In the genomic region with DNA sequence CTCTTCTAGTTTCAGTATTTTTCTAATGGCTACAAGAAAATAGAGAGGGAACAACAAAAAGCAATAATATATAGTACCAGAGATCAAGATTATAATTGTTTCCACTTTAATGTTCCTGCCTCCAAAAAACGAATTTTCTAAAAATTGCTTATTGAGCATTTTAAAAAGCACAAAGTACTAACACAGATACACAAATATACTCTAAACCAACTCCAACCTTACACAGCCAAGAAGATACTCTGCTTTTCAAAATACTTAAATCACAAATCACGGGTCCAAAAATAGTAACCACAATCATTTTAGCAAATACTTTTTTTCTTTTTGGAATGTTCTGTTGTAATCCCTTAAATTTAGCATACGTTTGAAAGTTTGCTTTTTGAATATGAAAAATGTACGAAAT, we compare ENCODE assay signal across 8 cellular contexts. TPM values are rescaled to one million over a fixed set of nuclear protein-coding genes. Genes with fewer than 3 reads are reported as not detected.
DNase-seq lines count a peak whose midpoint lies in the region; ATAC-seq and TF ChIP-seq lines count a peak whose summit lies in the region.
"Had no signal": no experiment of that assay in that cellular context is flagged by ENCODE, and none has a peak within 500 bp of the region (broad histone marks: within the 10 kb centered on the region; RNA-seq: fewer than 3 reads in every experiment).

No MANE protein-coding gene starts in this region.

- intact Hi-C loops in activated CD8-positive, alpha-beta T cell treated with anti-CD3 and anti-CD28 coated beads for 36 hours (cut with micrococcal nuclease), result loop anchor here (5.0 kb wide), 2 partner anchors 91 to 94 kb away; partner anchors contain the start of genes GXYLT1, PPHLN1 and ZCRB1
- intact Hi-C loops in mucosa of descending colon (cut with DNase I, micrococcal nuclease), result no loop called here

- TF ChIP-seq CTCF in GM12865 (IDR thresholded peaks at IDR 0.05; ENCODE audit: insufficient read depth, low read depth, low read length, missing control alignments) (no peak), smooth muscle cell (IDR thresholded peaks at IDR 0.05; ENCODE audit: borderline replicate concordance, insufficient read depth, poor library complexity, severe bottlenecking) (no peak), mucosa of descending colon (IDR thresholded peaks at IDR 0.05) (no peak)
- no peak for TF ChIP-seq CTCF in activated CD8-positive, alpha-beta T cell treated with anti-CD3 and anti-CD28 coated beads for 36 hours (IDR thresholded peaks at IDR 0.05)

- no peak overlapping the region for H3K27ac ChIP-seq in smooth muscle cell (ENCODE audit: low read depth)

- H3K36me3 ChIP-seq in smooth muscle cell (ENCODE audit: low read depth) (no peaks in the 10 kb centered on the region), mucosa of descending colon (ENCODE audit: low read depth) (no peaks in the 10 kb centered on the region)

- H3K4me2 ChIP-seq in smooth muscle cell, result peak overlapping the region; percentile 93

- peaks cover 24% of the 10 kb centered on the region for H3K36me3 Mint-ChIP-seq in activated CD8-positive, alpha-beta T cell treated with anti-CD3 and anti-CD28 coated beads for 36 hours (ENCODE audit: low read depth)

- CTCF ChIA-PET in activated CD8-positive, alpha-beta T cell treated with anti-CD3 and anti-CD28 coated beads for 36 hours (lab: Charles Lee), result interaction anchor here (0.9 to 1.0 kb wide), 2 partner anchors 91 to 110 kb away, joined by 3 to 4 read pairs; partner anchors contain the start of gene GXYLT1

- peak overlapping the region; percentile 16 for H3K27ac Mint-ChIP-seq in activated CD8-positive, alpha-beta T cell treated with anti-CD3 and anti-CD28 coated beads for 36 hours

- no peaks in the 10 kb centered on the region for H3F3A ChIP-seq in smooth muscle cell (ENCODE audit: low read depth)

- no peak overlapping the region for H3K9ac ChIP-seq in smooth muscle cell (ENCODE audit: low read depth)

- peak overlapping the region; percentile 45 for H3K4me3 Mint-ChIP-seq in activated CD8-positive, alpha-beta T cell treated with anti-CD3 and anti-CD28 coated beads for 36 hours

- H3K27me3 Mint-ChIP-seq in activated CD8-positive, alpha-beta T cell treated with anti-CD3 and anti-CD28 coated beads for 36 hours, result no peaks in the 10 kb centered on the region

- H4K20me1 ChIP-seq in smooth muscle cell (ENCODE audit: low read depth), result peaks cover 52% of the 10 kb centered on the region

- no peak for DNase-seq in GM12865 (ENCODE audit: low read depth)
- no peak for DNase-seq in activated CD8-positive, alpha-beta T cell treated with anti-CD3 and anti-CD28 coated beads for 36 hours
- DNase-seq in hepatic stellate cell (ENCODE audit: low spot score), result peak; percentile 26
- no peak for DNase-seq in smooth muscle cell (lab: John Stamatoyannopoulos, UW; ENCODE audit: unreplicated experiment)
- no peak for DNase-seq in kidney glomerular epithelial cell (lab: John Stamatoyannopoulos, UW)
- no peak for DNase-seq in NCI-H2171 treated with DMSO at 0.1 percent for 48 hours (lab: John Stamatoyannopoulos, UW)
- DNase-seq in mucosa of descending colon, result no peak
- DNase-seq: NCI-H2227 treated with DMSO at 0.1 percent for 48 hours had no signal

- H3K27me3 ChIP-seq in smooth muscle cell (ENCODE audit: low read depth), result no peaks in the 10 kb centered on the region

- no peak overlapping the region for H2AFZ ChIP-seq in smooth muscle cell (ENCODE audit: low read depth)

- no peak for ATAC-seq in activated CD8-positive, alpha-beta T cell treated with anti-CD3 and anti-CD28 coated beads for 36 hours
- ATAC-seq in mucosa of descending colon, result no peak

- H3K9me3 ChIP-seq in smooth muscle cell (replicated peaks; ENCODE audit: low read depth) (no peaks in the 10 kb centered on the region), mucosa of descending colon (no peaks in the 10 kb centered on the region)

- POLR2A ChIA-PET in activated CD8-positive, alpha-beta T cell treated with anti-CD3 and anti-CD28 coated beads for 36 hours (lab: Charles Lee), result interaction anchor here (1.2 to 1.3 kb wide), 2 partner anchors 17 to 90 kb away, joined by 3 to 4 read pairs; partner anchors contain the start of genes PPHLN1 and ZCRB1

- H3K79me2 ChIP-seq in smooth muscle cell (ENCODE audit: low read depth), result peaks cover 60% of the 10 kb centered on the region

- H3K9me3 Mint-ChIP-seq in activated CD8-positive, alpha-beta T cell treated with anti-CD3 and anti-CD28 coated beads for 36 hours, result no peaks in the 10 kb centered on the region

- peaks cover 48% of the 10 kb centered on the region for H3K4me1 Mint-ChIP-seq in activated CD8-positive, alpha-beta T cell treated with anti-CD3 and anti-CD28 coated beads for 36 hours (ENCODE audit: low read depth)

- 80% methylated on average over 4 of the region's 4 CpGs for WGBS in smooth muscle cell (ENCODE audit: low lambda C conversion rate)

- H3K4me1 ChIP-seq in smooth muscle cell (ENCODE audit: low read depth) (peaks cover 15% of the 10 kb centered on the region), mucosa of descending colon (ENCODE audit: low read depth) (peaks cover 14% of the 10 kb centered on the region)

- peak overlapping the region; percentile 91; the same call in 1 of the 2 replicates for H3K4me3 ChIP-seq in GM12865 (ENCODE audit: low read depth, low read length)
- peak overlapping the region; percentile 91 for H3K4me3 ChIP-seq in smooth muscle cell
- H3K4me3 ChIP-seq in mucosa of descending colon, result no peak overlapping the region

RNA-seq across cellular contexts. Expression of gene YAF2, which starts 2.0 kb away (rescaled TPM):
- 10 to 100 TPM; 39.4 to 40.8 TPM for total RNA-seq in activated CD8-positive, alpha-beta T cell treated with anti-CD3 and anti-CD28 coated beads for 36 hours
- total RNA-seq in smooth muscle cell (25.0 and 29.7 TPM in 2 replicates), mucosa of descending colon (10 to 100 TPM; 19.0 to 37.8 (median 22.2) TPM)
- 21.1 and 24.0 TPM in 2 replicates for polyA plus RNA-seq in smooth muscle cell
